Comparison of ENCODE assay signal across 1 cellular context in the genomic region with DNA sequence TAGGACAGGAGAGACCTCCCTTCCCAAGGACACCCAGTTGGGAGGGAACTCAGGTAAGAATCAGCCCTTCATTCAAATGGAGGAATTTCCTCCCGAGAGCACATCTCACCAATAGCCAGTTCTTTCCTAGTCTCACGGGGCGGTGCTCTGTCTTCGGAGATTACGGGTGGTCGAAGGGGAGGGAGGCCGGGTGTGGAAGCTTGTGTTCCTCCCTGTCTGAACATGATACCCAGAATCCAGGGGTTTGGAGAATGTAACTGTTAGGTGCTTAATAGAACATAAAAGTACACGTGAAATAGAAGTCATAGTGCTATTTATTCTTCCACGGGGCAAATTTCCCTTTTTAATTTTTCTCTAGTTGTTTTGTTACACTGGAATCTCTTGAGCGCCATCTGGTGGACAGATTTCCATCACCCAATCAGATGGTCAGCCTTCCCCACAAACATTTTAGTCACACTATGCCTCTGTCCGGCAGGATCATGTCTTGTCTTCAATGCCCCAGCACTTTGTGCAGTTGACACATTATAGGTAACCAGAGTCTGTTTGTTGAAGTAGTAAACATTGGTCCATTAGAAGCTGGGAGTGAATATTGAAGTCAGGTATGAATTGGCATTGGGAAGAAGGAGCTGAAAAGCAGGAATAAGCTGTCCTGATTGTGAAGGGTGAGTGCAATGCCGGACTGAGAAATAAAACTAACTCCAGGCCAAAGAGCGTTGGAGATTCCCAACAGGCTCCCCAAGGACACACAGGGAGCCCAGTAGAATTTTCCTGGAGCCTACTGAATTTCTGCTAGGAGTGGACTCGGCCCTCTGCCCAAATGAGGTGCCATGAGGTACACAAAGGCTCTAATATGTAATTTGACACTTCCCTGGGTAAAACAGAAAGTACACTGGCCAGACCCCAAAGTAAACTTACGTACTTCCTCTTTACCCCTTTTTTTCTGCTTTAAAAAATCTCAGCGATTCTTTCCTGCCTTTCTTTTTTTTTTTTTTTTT.
A peak's percentile ranks its signal among the peaks of the same experiment; 100 is the strongest.
TF ChIP-seq lines count a peak whose summit lies in the region.

No MANE protein-coding gene starts in this region.

TF ChIP-seq in A549, 52 proteins besides CTCF, POLR2A, EP300 and RAD21 (continued from another document):
- TF ChIP-seq SMC3 (IDR thresholded peaks at IDR 0.05), result peak; percentile 78
